17 cellular contexts compared by ENCODE assay signal in the genomic region with DNA sequence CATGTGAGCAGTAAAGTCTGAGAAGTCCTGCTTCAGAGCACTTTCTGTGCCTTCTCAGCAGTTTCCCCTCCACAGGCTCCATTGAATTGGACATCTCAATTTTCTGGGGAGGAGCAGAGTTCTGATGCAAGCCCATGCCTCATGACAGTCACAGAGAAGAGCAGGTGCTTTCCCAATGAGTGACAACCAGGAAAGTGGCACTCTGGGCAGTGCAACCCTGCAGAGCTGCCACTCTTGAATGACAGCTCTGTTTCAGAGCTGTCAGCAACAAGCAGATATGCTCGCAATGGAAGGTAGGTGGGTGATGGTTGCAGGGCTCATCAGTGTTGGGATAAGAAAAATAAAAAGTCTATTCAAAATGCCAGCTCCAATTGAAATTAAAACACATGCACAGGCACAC. TPM values are rescaled to one million over a fixed set of nuclear protein-coding genes. Genes with fewer than 3 reads are reported as not detected.
A peak's percentile ranks its signal among the peaks of the same experiment; 100 is the strongest.
DNase-seq lines count a peak whose midpoint lies in the region; ATAC-seq, FAIRE-seq and TF ChIP-seq lines count a peak whose summit lies in the region.
"Had no signal": no experiment of that assay in that cellular context is flagged by ENCODE, and none has a peak within 500 bp of the region (broad histone marks: within the 10 kb centered on the region; RNA-seq: fewer than 3 reads in every experiment).

No MANE protein-coding gene starts in this region.

- H3K23ac ChIP-seq in H1 (ENCODE audit: insufficient read length): no peak overlapping the region

- no peak overlapping the region for H2AK5ac ChIP-seq in H1 (ENCODE audit: low read depth, low read length)

- no peaks in the 10 kb centered on the region for H3K79me1 ChIP-seq in H1 (ENCODE audit: low read depth, low read length)

- peak; percentile 51 for DNase-seq in DMS53 (lab: John Stamatoyannopoulos, UW)
- no peak for DNase-seq in DMS53 treated with DMSO at 0.1 percent for 48 hours (lab: John Stamatoyannopoulos, UW; ENCODE audit: unreplicated experiment)
- peak; percentile 8 for DNase-seq in activated CD4-positive, alpha-beta T cell treated with anti-CD3 and anti-CD28 coated beads for 48 hours
- no peak for DNase-seq in activated CD4-positive, alpha-beta T cell treated with anti-CD3 and anti-CD28 coated beads for 1 hour
- DNase-seq in H1 (ENCODE audit: low read depth in 1 of 2, low spot score in 2 of 2): no peak
- peak; percentile 11 for DNase-seq in osteoblast (ENCODE audit: insufficient read length, low spot score, missing footprints)
- no peak for DNase-seq in aorta
- DNase-seq: CD8-positive, alpha-beta T cell; COR-L47; DMS153; GF-D8 had no signal

- H3K9me3 ChIP-seq in H1 (ENCODE audit: insufficient read depth in 2 of 2, low read depth in 1 of 2, low read length in 1 of 2) (no peaks in the 10 kb centered on the region), osteoblast (ENCODE audit: low read depth, low read length) (no peaks in the 10 kb centered on the region), aorta (ENCODE audit: control insufficient read depth, low read length) (no peaks in the 10 kb centered on the region)

- peak overlapping the region; percentile 21 for H2BK120ac ChIP-seq in H1 (replicated peaks; ENCODE audit: low read depth, low read length)

- H3K79me2 ChIP-seq in H1 (ENCODE audit: control insufficient read depth in 1 of 2, insufficient read depth in 2 of 2, low read length in 2 of 2): no peaks in the 10 kb centered on the region
- no peaks in the 10 kb centered on the region for H3K79me2 ChIP-seq in osteoblast (ENCODE audit: insufficient read depth, low read length)

- H2BK15ac ChIP-seq in H1 (ENCODE audit: low read length): no peak overlapping the region

- no peak overlapping the region for H3K4ac ChIP-seq in H1 (replicated peaks; ENCODE audit: insufficient read length, low read depth, low read length)

- H2BK5ac ChIP-seq in H1 (ENCODE audit: low read depth, low read length): no peak overlapping the region

- H3K4me2 ChIP-seq in H1 (ENCODE audit: insufficient read depth in 1 of 2, low read depth in 2 of 2, low read length in 2 of 2) (no peak overlapping the region), osteoblast (ENCODE audit: insufficient read depth, low read length) (no peak overlapping the region)

- H3K4me1 ChIP-seq in H1 (replicated peaks in 1 of 4; ENCODE audit: control insufficient read depth in 3 of 4, insufficient read depth in 4 of 4, low read length in 3 of 4): no peaks in the 10 kb centered on the region
- H3K4me1 ChIP-seq in osteoblast (ENCODE audit: insufficient read depth, low read length): no peaks in the 10 kb centered on the region
- no peaks in the 10 kb centered on the region for H3K4me1 ChIP-seq in aorta (ENCODE audit: control insufficient read depth in 1 of 2, insufficient read depth in 2 of 2, low read length in 2 of 2)

- H3K18ac ChIP-seq in H1 (ENCODE audit: extremely low read depth, low read length): no peak overlapping the region

- no peak for TF ChIP-seq EP300 in H1 (IDR thresholded peaks at IDR 0.05; ENCODE audit: borderline replicate concordance in 1 of 2, low read depth in 2 of 2, low read length in 2 of 2)

- CTCF ChIA-PET in H1 (lab: Charles Lee; ENCODE audit: partially characterized antibody): interaction anchor here (0.8 to 8.5 kb wide), 45 partner anchors 9 to 1263 kb away, joined by 3 to 183 read pairs (median 5); a partner anchor contains a TSS

- H4K8ac ChIP-seq in H1 (ENCODE audit: extremely low read depth, insufficient read depth, low read length): no peak overlapping the region

- H3K36me3 ChIP-seq in H1 (ENCODE audit: control insufficient read depth in 2 of 4, insufficient read depth in 4 of 4, low read length in 3 of 4) (no peaks in the 10 kb centered on the region), osteoblast (ENCODE audit: insufficient read depth, low read length) (no peaks in the 10 kb centered on the region), aorta (ENCODE audit: control insufficient read depth in 1 of 2, insufficient read depth in 2 of 2, low read length in 1 of 2) (no peaks in the 10 kb centered on the region)

- H2BK12ac ChIP-seq in H1 (ENCODE audit: low read depth, low read length): peak overlapping the region; percentile 63; the same call in 1 of the 2 replicates

- intact Hi-C loops in aorta (cut with DNase I): no loop called here

- H4K5ac ChIP-seq in H1 (ENCODE audit: insufficient read length, low read depth, low read length): no peak overlapping the region

- WGBS in H1 (ENCODE audit: extremely low coverage in 1 of 2, insufficient coverage in 1 of 2, insufficient read length in 1 of 2, insufficient replicate concordance in 2 of 2, low coverage in 1 of 2, low lambda C conversion rate in 2 of 2, missing lambda C conversion rate in 1 of 2), 2 experiments: 92% methylated on average over 1 of the region's 1 CpG; no CpG with 5 or more reads in 1 of the 2 experiments
- WGBS in aorta, 2 donors: 81 to 89% methylated on average over 1 of the region's 1 CpG

- H3K27me3 ChIP-seq in H1 (replicated peaks in 1 of 4; ENCODE audit: control insufficient read depth in 3 of 4, extremely low read depth in 1 of 4, insufficient read depth in 3 of 4, low read length in 3 of 4) (peaks cover 0 to 1% (median 0%) of the 10 kb centered on the region in 4 experiments; a peak in 1 of 7 replicates), osteoblast (ENCODE audit: insufficient read depth, low read length) (no peaks in the 10 kb centered on the region), aorta (ENCODE audit: control insufficient read depth in 1 of 2, insufficient read depth in 2 of 2, low read length in 1 of 2) (peaks cover 0 to 5% of the 10 kb centered on the region in 2 donors)

- H4K20me1 ChIP-seq in H1 (replicated peaks in 1 of 2; ENCODE audit: control insufficient read depth in 1 of 2, insufficient read depth in 2 of 2, low read length in 2 of 2) (no peaks in the 10 kb centered on the region), osteoblast (ENCODE audit: insufficient read depth, low read length) (no peaks in the 10 kb centered on the region)

- no peak overlapping the region for H3K27ac ChIP-seq in H1 (ENCODE audit: low read depth, low read length)
- H3K27ac ChIP-seq in osteoblast (ENCODE audit: low read depth, low read length): no peak overlapping the region
- H3K27ac ChIP-seq in aorta (ENCODE audit: low read depth in 1 of 2, low read length in 2 of 2): no peak overlapping the region
- H3K27ac ChIP-seq: 22Rv1 had no signal

- no peak overlapping the region for H4K91ac ChIP-seq in H1 (replicated peaks; ENCODE audit: insufficient read length, low read length)

- H3K23me2 ChIP-seq in H1 (ENCODE audit: low read depth, low read length): no peaks in the 10 kb centered on the region

- TF ChIP-seq RAD21 in H1 (IDR thresholded peaks at IDR 0.05 in 1 of 2, conservative IDR thresholded peaks at IDR 0.05 in 1 of 2; ENCODE audit: low read depth in 2 of 2, low read length in 2 of 2): no peak

- no peak overlapping the region for H3K4me3 ChIP-seq in H1 (ENCODE audit: extremely low read depth in 1 of 4, insufficient read depth in 2 of 4, low read depth in 3 of 4, low read length in 4 of 4)
- no peak overlapping the region for H3K4me3 ChIP-seq in osteoblast (ENCODE audit: insufficient read depth, low read length)
- H3K4me3 ChIP-seq in aorta (ENCODE audit: low read length in 2 of 2): no peak overlapping the region

- H3K56ac ChIP-seq in H1 (replicated peaks; ENCODE audit: insufficient read length, low read depth, low read length): no peak overlapping the region

- no peak for TF ChIP-seq POLR2A in H1 (IDR thresholded peaks at IDR 0.05; ENCODE audit: control extremely low read depth in 1 of 2, low read depth in 2 of 2, low read length in 2 of 2)

- no peak overlapping the region for H3K9ac ChIP-seq in H1 (replicated peaks in 1 of 4; ENCODE audit: extremely low read depth in 1 of 4, low read depth in 3 of 4, low read length in 3 of 4)

- ATAC-seq in aorta (ENCODE audit: low FRiP score) (no peak), HG03442 (IDR thresholded peaks at IDR 0.05; ENCODE audit: unreplicated experiment) (no peak)
- ATAC-seq: CD8-positive, alpha-beta T cell had no signal

- FAIRE-seq in H1 (lab: Jason Lieb, UNC): no peak
- FAIRE-seq: D721Med, HTR-8/SVneo had no signal

- no peak overlapping the region for H2BK20ac ChIP-seq in H1 (ENCODE audit: low read length)

- H2AFZ ChIP-seq in H1 (ENCODE audit: low read length): no peak overlapping the region
- no peak overlapping the region for H2AFZ ChIP-seq in osteoblast (ENCODE audit: low read length)

- POLR2A ChIA-PET in H1 (lab: Charles Lee; ENCODE audit: partially characterized antibody): no interaction called here

- H3K14ac ChIP-seq in H1 (ENCODE audit: insufficient read length): no peak overlapping the region

- TF ChIP-seq CTCF in H1 (IDR thresholded peaks at IDR 0.05; ENCODE audit: control extremely low read depth in 1 of 3, insufficient read depth in 1 of 3, low read depth in 1 of 3, low read length in 3 of 3) (no peak), osteoblast (IDR thresholded peaks at IDR 0.05; ENCODE audit: extremely low read depth, low read depth, low read length) (no peak)

TF ChIP-seq in H1, 55 proteins besides CTCF, POLR2A, EP300 and RAD21 (continues in another document):
- no peak for TF ChIP-seq KDM4A (IDR thresholded peaks at IDR 0.05; ENCODE audit: low read depth, low read length, severe bottlenecking)
- no peak for TF ChIP-seq SUZ12 (IDR thresholded peaks at IDR 0.05; ENCODE audit: low read length)
- no peak for TF ChIP-seq CTBP2 (IDR thresholded peaks at IDR 0.05; ENCODE audit: borderline replicate concordance, insufficient read depth, insufficient read length, low read length)
- TF ChIP-seq, protein P1, sequence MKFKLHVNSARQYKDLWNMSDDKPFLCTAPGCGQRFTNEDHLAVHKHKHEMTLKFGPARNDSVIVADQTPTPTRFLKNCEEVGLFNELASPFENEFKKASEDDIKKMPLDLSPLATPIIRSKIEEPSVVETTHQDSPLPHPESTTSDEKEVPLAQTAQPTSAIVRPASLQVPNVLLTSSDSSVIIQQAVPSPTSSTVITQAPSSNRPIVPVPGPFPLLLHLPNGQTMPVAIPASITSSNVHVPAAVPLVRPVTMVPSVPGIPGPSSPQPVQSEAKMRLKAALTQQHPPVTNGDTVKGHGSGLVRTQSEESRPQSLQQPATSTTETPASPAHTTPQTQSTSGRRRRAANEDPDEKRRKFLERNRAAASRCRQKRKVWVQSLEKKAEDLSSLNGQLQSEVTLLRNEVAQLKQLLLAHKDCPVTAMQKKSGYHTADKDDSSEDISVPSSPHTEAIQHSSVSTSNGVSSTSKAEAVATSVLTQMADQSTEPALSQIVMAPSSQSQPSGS (IDR thresholded peaks at IDR 0.05; ENCODE audit: low read length): no peak

RNA-seq across cellular contexts. Expression of a gene that starts 50.6 kb away (rescaled TPM):
- 0.11 TPM in 1 of 2 replicates, not detected in the other for total RNA-seq in H1 (2021; fragmentation: NEBNext Ultra II Directional; extraction: Animal tissue kit (Norgen Biotek cat#: 25700))
- polyA plus RNA-seq in H1 (2011; rRNA removed): 0.03 and 0.05 TPM in 2 replicates
- polyA plus RNA-seq in H1 (2011; cell fraction: cytosol; rRNA removed): 0.06 TPM
- polyA plus RNA-seq in H1 (2011; cell fraction: nucleus; rRNA removed): 0.04 TPM
- 0.15 TPM in 1 of 4 replicates, not detected in the others for polyA plus RNA-seq in H1 (2012, experiment 1 of 2)
- polyA plus RNA-seq in H1 (2012, experiment 2 of 2): not detected
- 0.02 TPM for polyA plus RNA-seq in H1 (2013, experiment 1 of 2)
- polyA plus RNA-seq in H1 (2013, experiment 2 of 2): 0.07 TPM
- 0.06 and 0.12 TPM in 2 replicates for polyA minus RNA-seq in H1 (2011; rRNA and poly(A)+ RNA removed)
- not detected for polyA minus RNA-seq in H1 (2011; cell fraction: cytosol; rRNA and poly(A)+ RNA removed)
- polyA minus RNA-seq in H1 (2011; cell fraction: nucleus; rRNA and poly(A)+ RNA removed): not detected
- total RNA-seq in osteoblast: not detected in 2 replicates
- not detected for total RNA-seq in aorta
- not detected for polyA plus RNA-seq in aorta
- total RNA-seq: CD8-positive, alpha-beta T cell; H4 had no signal
- polyA plus RNA-seq: CD14-positive monocyte had no signal

Comparison
In these comparisons a context has a peak if more than half of its experiments do, and no peak if none do; other contexts are left out.
1. DNase-seq: peak in DMS53 (single experiment), activated CD4-positive, alpha-beta T cell treated with anti-CD3 and anti-CD28 coated beads for 48 hours (single experiment) and osteoblast (single experiment); none in DMS53 treated with DMSO at 0.1 percent for 48 hours (single experiment), activated CD4-positive, alpha-beta T cell treated with anti-CD3 and anti-CD28 coated beads for 1 hour (single experiment), H1 (0 of 2) and aorta (0 of 2).